Comparison of ENCODE assay signal across 23 cellular contexts in the genomic region with DNA sequence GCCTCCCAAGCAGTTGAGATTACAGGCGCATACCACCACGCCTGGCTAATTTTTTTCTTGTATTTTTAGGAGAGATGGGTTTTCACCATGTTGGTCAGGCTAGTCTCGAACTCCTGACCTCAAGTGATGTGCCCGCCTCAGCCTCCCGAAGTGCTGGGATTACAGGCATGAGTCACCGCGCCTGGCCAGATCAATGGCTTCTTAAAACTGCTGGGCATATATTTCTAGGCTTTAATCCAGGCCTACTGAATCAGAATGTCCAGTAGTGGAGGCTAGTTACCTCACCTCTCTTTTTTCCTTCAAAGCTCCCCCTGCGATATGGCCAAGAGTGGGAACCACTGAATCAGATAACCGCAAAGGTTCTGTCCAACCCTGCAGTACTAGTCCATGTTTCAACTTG.
"Had no signal": no experiment of that assay in that cellular context is flagged by ENCODE, and none has a peak within 500 bp of the region (broad histone marks: within the 10 kb centered on the region; RNA-seq: fewer than 3 reads in every experiment).

No MANE protein-coding gene starts in this region.

- H3K4me1 Mint-ChIP-seq: activated B cell treated with CpG ODN at 0.5 μM for 24 hours, endodermal cell, naive B cell, neural crest cell had no signal

- DNase-seq: activated B cell treated with CpG ODN at 0.5 μM for 24 hours; activated CD4-positive, alpha-beta memory T cell treated with anti-CD3 and anti-CD28 coated beads, Interleukin-2, amount 10 ng/mL, durations not matched to agents 7 days and 5 days; activated CD4-positive, alpha-beta T cell treated with anti-CD3 and anti-CD28 coated beads for 36 hours; activated effector memory CD4-positive, alpha-beta T cell treated with anti-CD3 and anti-CD28 coated beads, Interleukin-2, amount 50 U/mL, for 16 hours; activated naive CD4-positive, alpha-beta T cell treated with anti-CD3 and anti-CD28 coated beads, Interleukin-2, amount 50 U/mL, for 16 hours; activated T-cell treated with anti-CD3 and anti-CD28 coated beads, Interleukin-2, amount 50 U/mL, for 72 hours; adrenal gland; endodermal cell; esophagus squamous epithelium; foreskin fibroblast; kidney glomerular epithelial cell; left lung; naive B cell; occipital lobe; posterior cingulate gyrus; stimulated activated CD4-positive, alpha-beta T cell treated with anti-CD3 and anti-CD28 coated beads, Interleukin-2, amount 100 ng/mL, for 48 hours; stimulated activated naive CD4-positive, alpha-beta T cell; testis; trophoblast cell had no signal

- H3K9me3 ChIP-seq: adrenal gland, breast epithelium, esophagus squamous epithelium, left lung, testis, vagina had no signal

- H3K9me3 Mint-ChIP-seq: activated B cell treated with CpG ODN at 0.5 μM for 24 hours; activated CD4-positive, alpha-beta memory T cell treated with anti-CD3 and anti-CD28 coated beads, Interleukin-2, amount 10 ng/mL, durations not matched to agents 7 days and 5 days; activated T-cell treated with anti-CD3 and anti-CD28 coated beads, Interleukin-2, amount 50 U/mL, for 72 hours; naive B cell; neural crest cell; T-helper 2 cell treated with Interferon-gamma antibody and Interleukin-4, amounts not matched to agents 5 μg/mL and 100 μg/mL, for 36 hours had no signal

- ATAC-seq: activated CD4-positive, alpha-beta T cell treated with anti-CD3 and anti-CD28 coated beads for 36 hours; activated T-cell treated with anti-CD3 and anti-CD28 coated beads, Interleukin-2, amount 50 U/mL, for 72 hours; left lung had no signal

- H3K27me3 Mint-ChIP-seq: activated B cell treated with CpG ODN at 0.5 μM for 24 hours; activated CD4-positive, alpha-beta memory T cell treated with anti-CD3 and anti-CD28 coated beads, Interleukin-2, amount 10 ng/mL, durations not matched to agents 7 days and 5 days; activated CD4-positive, alpha-beta T cell treated with anti-CD3 and anti-CD28 coated beads for 36 hours; naive B cell had no signal

- H3K27ac Mint-ChIP-seq: activated B cell treated with CpG ODN at 0.5 μM for 24 hours; activated CD4-positive, alpha-beta memory T cell treated with anti-CD3 and anti-CD28 coated beads, Interleukin-2, amount 10 ng/mL, durations not matched to agents 7 days and 5 days; activated CD4-positive, alpha-beta T cell treated with anti-CD3 and anti-CD28 coated beads for 36 hours; activated T-cell treated with anti-CD3 and anti-CD28 coated beads, Interleukin-2, amount 50 U/mL, for 72 hours; endodermal cell; T-helper 2 cell treated with Interferon-gamma antibody and Interleukin-4, amounts not matched to agents 5 μg/mL and 100 μg/mL, for 36 hours had no signal

- H3K4me3 Mint-ChIP-seq: activated B cell treated with CpG ODN at 0.5 μM for 24 hours; activated CD4-positive, alpha-beta memory T cell treated with anti-CD3 and anti-CD28 coated beads, Interleukin-2, amount 10 ng/mL, durations not matched to agents 7 days and 5 days; activated CD4-positive, alpha-beta T cell treated with anti-CD3 and anti-CD28 coated beads for 36 hours; activated T-cell treated with anti-CD3 and anti-CD28 coated beads, Interleukin-2, amount 50 U/mL, for 72 hours; endodermal cell; naive B cell; neural crest cell; T-helper 2 cell treated with Interferon-gamma antibody and Interleukin-4, amounts not matched to agents 5 μg/mL and 100 μg/mL, for 36 hours had no signal
